ENCODE assay signal across 11 cellular contexts in the genomic region with DNA sequence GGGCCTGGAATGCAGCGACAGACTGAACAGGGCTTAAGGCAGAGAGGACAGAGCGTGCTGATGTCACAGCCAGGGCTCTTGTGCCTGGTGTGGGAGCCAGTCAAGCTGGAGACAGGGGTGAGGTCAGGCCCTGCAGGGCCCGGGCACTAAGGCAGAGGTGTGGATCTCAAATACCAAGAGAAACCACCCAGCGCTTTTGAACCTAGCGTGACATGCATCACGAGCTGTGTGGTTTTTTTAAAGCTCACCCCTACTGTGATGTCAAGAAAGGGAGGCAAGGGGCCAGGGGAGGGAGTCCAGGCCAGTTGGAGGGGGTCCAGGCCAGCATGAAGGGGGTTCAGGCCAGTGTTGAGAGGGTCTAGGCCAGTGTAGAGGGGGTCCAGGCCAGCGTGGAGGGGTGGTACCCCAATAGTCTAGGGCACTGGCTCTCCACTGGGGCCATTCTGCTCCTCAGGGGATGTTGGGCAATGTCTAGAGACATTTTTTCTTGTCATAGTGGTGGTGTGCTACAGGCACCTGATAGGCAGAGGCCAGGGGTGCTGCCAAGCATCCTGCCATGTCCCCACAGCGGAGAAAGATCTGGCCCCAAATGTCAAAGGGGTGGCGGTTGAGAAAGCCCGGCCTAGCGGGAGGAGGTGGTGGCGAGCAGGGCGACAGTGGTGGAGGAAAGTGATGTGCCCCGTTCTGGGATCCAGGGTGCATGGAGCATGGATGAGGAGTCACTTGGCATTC. TPM values are rescaled to one million over a fixed set of nuclear protein-coding genes. Genes with fewer than 3 reads are reported as not detected.
DNase-seq lines count a peak whose midpoint lies in the region; ATAC-seq and TF ChIP-seq lines count a peak whose summit lies in the region.
"Had no signal": no experiment of that assay in that cellular context is flagged by ENCODE, and none has a peak within 500 bp of the region (broad histone marks: within the 10 kb centered on the region; RNA-seq: fewer than 3 reads in every experiment).

No MANE protein-coding gene starts in this region.

- H3K27me3 Mint-ChIP-seq in T-helper 17 cell = no peaks in the 10 kb centered on the region
- H3K27me3 Mint-ChIP-seq in stimulated activated naive CD8-positive, alpha-beta T cell treated with anti-CD3 and anti-CD28 coated beads, Interleukin-15, amount 100 ng/mL, for 72 hours = no peaks in the 10 kb centered on the region
- peaks cover 2% of the 10 kb centered on the region; the same call in 1 of the 2 replicates for H3K27me3 Mint-ChIP-seq in WTC11 (ENCODE audit: low read depth)

- H3K27me3 ChIP-seq in heart right ventricle = no peaks in the 10 kb centered on the region
- H3K27me3 ChIP-seq: MG63 had no signal

- H3K9me3 ChIP-seq in T-helper 17 cell (ENCODE audit: control insufficient read depth, low read length, poor library complexity, severe bottlenecking) (no peaks in the 10 kb centered on the region), heart right ventricle (peaks cover 0 to 4% (median 0%) of the 10 kb centered on the region in 11 donors)
- H3K9me3 ChIP-seq: MG63 had no signal

- POLR2A ChIA-PET in WTC11 (lab: Charles Lee) = no interaction called here

- peak overlapping the region in 9 of 10 donors; percentile 28 to 71 (median 61) for H3K27ac ChIP-seq in heart right ventricle

- no peak for TF ChIP-seq CTCF in heart right ventricle (IDR thresholded peaks at IDR 0.05)
- no peak for TF ChIP-seq CTCF in WTC11 (IDR thresholded peaks at IDR 0.05)

- H3K27ac Mint-ChIP-seq in T-helper 17 cell = peak overlapping the region; percentile 93
- H3K27ac Mint-ChIP-seq in stimulated activated naive CD8-positive, alpha-beta T cell treated with anti-CD3 and anti-CD28 coated beads, Interleukin-15, amount 100 ng/mL, for 72 hours = peak overlapping the region; percentile 86 to 98
- H3K27ac Mint-ChIP-seq in WTC11 = no peak overlapping the region
- H3K27ac Mint-ChIP-seq: mesothelial cell of epicardium had no signal

- H3K36me3 Mint-ChIP-seq in T-helper 17 cell (ENCODE audit: low read depth) = no peaks in the 10 kb centered on the region
- no peaks in the 10 kb centered on the region for H3K36me3 Mint-ChIP-seq in WTC11
- H3K36me3 Mint-ChIP-seq: mesothelial cell of epicardium had no signal

- no peaks in the 10 kb centered on the region for H3K9me3 Mint-ChIP-seq in stimulated activated naive CD8-positive, alpha-beta T cell treated with anti-CD3 and anti-CD28 coated beads, Interleukin-15, amount 100 ng/mL, for 72 hours
- no peaks in the 10 kb centered on the region for H3K9me3 Mint-ChIP-seq in WTC11

- peaks cover 16 to 79% (median 42%) of the 10 kb centered on the region in 9 donors for H3K4me1 ChIP-seq in heart right ventricle

- peak; percentile 52 for ATAC-seq in Right ventricle myocardium inferior
- ATAC-seq in T-helper 17 cell = peak; percentile 44
- ATAC-seq in heart right ventricle = peak in 7 of 8 donors; percentile 23 to 79 (median 40)
- ATAC-seq in stimulated activated naive CD8-positive, alpha-beta T cell treated with anti-CD3 and anti-CD28 coated beads, Interleukin-15, amount 100 ng/mL, for 72 hours = peak; percentile 58
- no peak for ATAC-seq in WTC11
- ATAC-seq in GM19455 (IDR thresholded peaks at IDR 0.05; ENCODE audit: unreplicated experiment) = no peak

- 89 to 92% methylated on average over 14 of the region's 14 CpGs for WGBS in heart right ventricle, 2 donors

- intact Hi-C loops in Right ventricle myocardium inferior (cut with DNase I) (no loop called here), cardiac septum (cut with DNase I) (loop anchor here (2.0 kb wide), 1 partner anchor 35 kb away; no protein-coding TSS in a partner anchor), heart right ventricle (cut with DNase I) (loop anchor here in 6 of 10 donors (2.0 to 10.0 kb wide), 5 partner anchors 37 to 63 kb away; no protein-coding TSS in a partner anchor)

- no peaks in the 10 kb centered on the region for H3K36me3 ChIP-seq in heart right ventricle
- H3K36me3 ChIP-seq: MG63 had no signal

- no peak overlapping the region for H3K4me3 ChIP-seq in heart right ventricle
- H3K4me3 ChIP-seq: MG63 had no signal

- H3K4me1 Mint-ChIP-seq in T-helper 17 cell = peaks cover 52% of the 10 kb centered on the region
- H3K4me1 Mint-ChIP-seq in stimulated activated naive CD8-positive, alpha-beta T cell treated with anti-CD3 and anti-CD28 coated beads, Interleukin-15, amount 100 ng/mL, for 72 hours = peaks cover 58% of the 10 kb centered on the region
- H3K4me1 Mint-ChIP-seq in WTC11 = peaks cover 7% of the 10 kb centered on the region

- CTCF ChIA-PET in WTC11 (lab: Charles Lee) = interaction anchor here (0.6 to 1.4 kb wide), 8 partner anchors 9 to 50 kb away, joined by 3 to 7 read pairs (median 4); no protein-coding TSS in a partner anchor

- H3K4me3 Mint-ChIP-seq in T-helper 17 cell (peak overlapping the region; percentile 76), WTC11 (no peak overlapping the region)
- peak overlapping the region; percentile 54 to 71 for H3K4me3 Mint-ChIP-seq in stimulated activated naive CD8-positive, alpha-beta T cell treated with anti-CD3 and anti-CD28 coated beads, Interleukin-15, amount 100 ng/mL, for 72 hours
- H3K4me3 Mint-ChIP-seq: mesothelial cell of epicardium had no signal

- peak; percentile 50 for DNase-seq in Right ventricle myocardium inferior (ENCODE audit: missing footprints)
- DNase-seq in cardiac septum (ENCODE audit: low spot score) = no peak
- no peak for DNase-seq in T-helper 17 cell
- DNase-seq in heart right ventricle = peak in 1 of 2 donors; percentile 43
- peak; percentile 29 to 41 for DNase-seq in stimulated activated naive CD8-positive, alpha-beta T cell treated with anti-CD3 and anti-CD28 coated beads, Interleukin-15, amount 100 ng/mL, for 72 hours
- DNase-seq in WTC11 (ENCODE audit: low spot score) = no peak
- no peak for DNase-seq in NOMO-1 (lab: John Stamatoyannopoulos, UW; ENCODE audit: unreplicated experiment in 2 of 2)
- DNase-seq: glutamatergic neuron, MG63 had no signal

TF ChIP-seq in WTC11, 78 proteins besides CTCF, POLR2A, EP300 and RAD21 (continues in another document):
- TF ChIP-seq, protein P1, sequence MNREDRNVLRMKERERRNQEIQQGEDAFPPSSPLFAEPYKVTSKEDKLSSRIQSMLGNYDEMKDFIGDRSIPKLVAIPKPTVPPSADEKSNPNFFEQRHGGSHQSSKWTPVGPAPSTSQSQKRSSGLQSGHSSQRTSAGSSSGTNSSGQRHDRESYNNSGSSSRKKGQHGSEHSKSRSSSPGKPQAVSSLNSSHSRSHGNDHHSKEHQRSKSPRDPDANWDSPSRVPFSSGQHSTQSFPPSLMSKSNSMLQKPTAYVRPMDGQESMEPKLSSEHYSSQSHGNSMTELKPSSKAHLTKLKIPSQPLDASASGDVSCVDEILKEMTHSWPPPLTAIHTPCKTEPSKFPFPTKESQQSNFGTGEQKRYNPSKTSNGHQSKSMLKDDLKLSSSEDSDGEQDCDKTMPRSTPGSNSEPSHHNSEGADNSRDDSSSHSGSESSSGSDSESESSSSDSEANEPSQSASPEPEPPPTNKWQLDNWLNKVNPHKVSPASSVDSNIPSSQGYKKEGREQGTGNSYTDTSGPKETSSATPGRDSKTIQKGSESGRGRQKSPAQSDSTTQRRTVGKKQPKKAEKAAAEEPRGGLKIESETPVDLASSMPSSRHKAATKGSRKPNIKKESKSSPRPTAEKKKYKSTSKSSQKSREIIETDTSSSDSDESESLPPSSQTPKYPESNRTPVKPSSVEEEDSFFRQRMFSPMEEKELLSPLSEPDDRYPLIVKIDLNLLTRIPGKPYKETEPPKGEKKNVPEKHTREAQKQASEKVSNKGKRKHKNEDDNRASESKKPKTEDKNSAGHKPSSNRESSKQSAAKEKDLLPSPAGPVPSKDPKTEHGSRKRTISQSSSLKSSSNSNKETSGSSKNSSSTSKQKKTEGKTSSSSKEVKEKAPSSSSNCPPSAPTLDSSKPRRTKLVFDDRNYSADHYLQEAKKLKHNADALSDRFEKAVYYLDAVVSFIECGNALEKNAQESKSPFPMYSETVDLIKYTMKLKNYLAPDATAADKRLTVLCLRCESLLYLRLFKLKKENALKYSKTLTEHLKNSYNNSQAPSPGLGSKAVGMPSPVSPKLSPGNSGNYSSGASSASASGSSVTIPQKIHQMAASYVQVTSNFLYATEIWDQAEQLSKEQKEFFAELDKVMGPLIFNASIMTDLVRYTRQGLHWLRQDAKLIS (CRISPR knock-in tag; IDR thresholded peaks at IDR 0.05; ENCODE audit: borderline replicate concordance) = no peak
- no peak for TF ChIP-seq NFATC4 (CRISPR knock-in tag; IDR thresholded peaks at IDR 0.05)
- TF ChIP-seq RORB (CRISPR knock-in tag; IDR thresholded peaks at IDR 0.05) = no peak
- TF ChIP-seq, protein P2, sequence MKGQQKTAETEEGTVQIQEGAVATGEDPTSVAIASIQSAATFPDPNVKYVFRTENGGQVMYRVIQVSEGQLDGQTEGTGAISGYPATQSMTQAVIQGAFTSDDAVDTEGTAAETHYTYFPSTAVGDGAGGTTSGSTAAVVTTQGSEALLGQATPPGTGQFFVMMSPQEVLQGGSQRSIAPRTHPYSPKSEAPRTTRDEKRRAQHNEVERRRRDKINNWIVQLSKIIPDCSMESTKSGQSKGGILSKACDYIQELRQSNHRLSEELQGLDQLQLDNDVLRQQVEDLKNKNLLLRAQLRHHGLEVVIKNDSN (CRISPR knock-in tag; IDR thresholded peaks at IDR 0.05) = no peak
- TF ChIP-seq JAZF1 (CRISPR knock-in tag; IDR thresholded peaks at IDR 0.05) = no peak
- TF ChIP-seq NFYB (CRISPR knock-in tag; conservative IDR thresholded peaks at IDR 0.05; ENCODE audit: low read depth) = no peak

RNA-seq across cellular contexts. Expression of a gene that starts 42.6 kb away (rescaled TPM):
- total RNA-seq in Right ventricle myocardium inferior = 89.6 TPM
- 63.1 TPM for total RNA-seq in cardiac septum
- 100 to 1,000 TPM; 176 to 257 TPM for total RNA-seq in T-helper 17 cell
- total RNA-seq in heart right ventricle = 100 to 1,000 TPM in 1 of 10 donors, 10 to 100 TPM in 9; 35.5 to 119 (median 50.2) TPM
- polyA plus RNA-seq in heart right ventricle = 100 to 1,000 TPM in 1 of 2 donors, 10 to 100 TPM in 1; 47.6 to 104 TPM
- 60.5 to 69.0 TPM (median 61.1 TPM) in 3 replicates for total RNA-seq in WTC11 (2021)

Comparison
In these comparisons a context has a peak if more than half of its experiments do, and no peak if none do; other contexts are left out.
1. DNase-seq: peak in Right ventricle myocardium inferior (single experiment) and stimulated activated naive CD8-positive, alpha-beta T cell treated with anti-CD3 and anti-CD28 coated beads, Interleukin-15, amount 100 ng/mL, for 72 hours (2 of 2); none in cardiac septum (single experiment), T-helper 17 cell (0 of 3), WTC11 (single experiment) and NOMO-1 (0 of 2).
2. ATAC-seq: peak in Right ventricle myocardium inferior (single experiment), T-helper 17 cell (single experiment), heart right ventricle (7 of 8) and stimulated activated naive CD8-positive, alpha-beta T cell treated with anti-CD3 and anti-CD28 coated beads, Interleukin-15, amount 100 ng/mL, for 72 hours (single experiment); none in WTC11 (single experiment) and GM19455 (single experiment).